Comparison of ENCODE assay signal across 9 cellular contexts in genomic region chr1:200891774-200892157, GRCh38. TPM values are rescaled to one million over a fixed set of nuclear protein-coding genes. Genes with fewer than 3 reads are reported as not detected.
DNase-seq lines count a peak whose midpoint lies in the region; ATAC-seq and TF ChIP-seq lines count a peak whose summit lies in the region.
"Had no signal": no experiment of that assay in that cellular context is flagged by ENCODE, and none has a peak within 500 bp of the region (broad histone marks: within the 10 kb centered on the region; RNA-seq: fewer than 3 reads in every experiment).

No MANE protein-coding gene starts in this region.

- H3K9me3 ChIP-seq in RWPE2 (ENCODE audit: severe bottlenecking) = no peaks in the 10 kb centered on the region
- H3K9me3 ChIP-seq in trophoblast cell (ENCODE audit: insufficient read depth, low read depth, low read length) = no peaks in the 10 kb centered on the region

- H2AK5ac ChIP-seq in trophoblast cell (ENCODE audit: low read length) = no peak overlapping the region

- H3K79me2 ChIP-seq in trophoblast cell (ENCODE audit: control insufficient read depth, insufficient read depth, low read length, poor library complexity) = peaks cover 27% of the 10 kb centered on the region

- H3K79me1 ChIP-seq in trophoblast cell (ENCODE audit: low read length) = peaks cover 38% of the 10 kb centered on the region

- peak overlapping the region; percentile 65 for H2BK120ac ChIP-seq in trophoblast cell (ENCODE audit: insufficient read depth, low read length, poor library complexity)

- H3K27ac ChIP-seq in RWPE2 (ENCODE audit: poor library complexity, severe bottlenecking) (peak overlapping the region; percentile 92), trophoblast cell (ENCODE audit: low read depth, low read length) (peak overlapping the region; percentile 99)

- peak overlapping the region; percentile 39 for H4K12ac ChIP-seq in trophoblast cell (ENCODE audit: low read depth, low read length)

- H3K27me3 ChIP-seq in RWPE2 (ENCODE audit: insufficient read depth, poor library complexity, severe bottlenecking) (no peaks in the 10 kb centered on the region), trophoblast cell (ENCODE audit: insufficient read depth, low read length) (no peaks in the 10 kb centered on the region)

- no CpG with 5 or more reads among the region's 8 CpGs for WGBS in trophoblast cell (ENCODE audit: extremely low coverage, insufficient coverage, insufficient read length)

- H3K4me2 ChIP-seq in trophoblast cell (ENCODE audit: low read length) = peak overlapping the region; percentile 52

- H2BK12ac ChIP-seq in trophoblast cell (ENCODE audit: low read length) = peak overlapping the region; percentile 11

- H3K4ac ChIP-seq in trophoblast cell (ENCODE audit: low read depth, low read length) = peak overlapping the region; percentile 57

- DNase-seq in GM12865 (ENCODE audit: low read depth) (no peak), RWPE2 (ENCODE audit: low spot score) (no peak), foreskin fibroblast (no peak), trophoblast cell (peak; percentile 25 to 54), activated gamma-delta T cell treated with Interleukin-2 at 50 U/mL for 16 hours (no peak)
- no peak for DNase-seq in activated CD4-positive, alpha-beta T cell treated with anti-CD3 and anti-CD28 coated beads, Interleukin-2, amount 50 U/mL, for 1 hour
- DNase-seq: stimulated activated CD4-positive, alpha-beta T cell treated with anti-CD3 and anti-CD28 coated beads, Interleukin-12 subunit alpha, Interleukin-12 subunit beta, amount 100 ng/mL, for 4 hours had no signal

- H2BK5ac ChIP-seq in trophoblast cell (ENCODE audit: low read depth, low read length, poor library complexity) = peak overlapping the region; percentile 84

- H3K14ac ChIP-seq in trophoblast cell (ENCODE audit: low read length) = peak overlapping the region; percentile 65

- H4K91ac ChIP-seq in trophoblast cell (ENCODE audit: low read depth, low read length) = peak overlapping the region; percentile 94

- H3K4me3 ChIP-seq in GM12865 (ENCODE audit: low read depth, low read length) = peak overlapping the region; percentile 70
- peak overlapping the region; percentile 51 for H3K4me3 ChIP-seq in RWPE2 (ENCODE audit: severe bottlenecking)
- peak overlapping the region; percentile 48 to 49 for H3K4me3 ChIP-seq in foreskin fibroblast (ENCODE audit: low read depth in 1 of 2, low read length in 2 of 2)
- peak overlapping the region; percentile 68 for H3K4me3 ChIP-seq in trophoblast cell (ENCODE audit: low read depth, low read length)

- no peak overlapping the region for H3K23ac ChIP-seq in trophoblast cell (ENCODE audit: low read length)

- H3K18ac ChIP-seq in trophoblast cell (ENCODE audit: low read length) = peak overlapping the region; percentile 17

- TF ChIP-seq CTCF in GM12865 (IDR thresholded peaks at IDR 0.05; ENCODE audit: insufficient read depth, low read depth, low read length, missing control alignments) (no peak), RWPE2 (IDR thresholded peaks at IDR 0.05; ENCODE audit: poor library complexity, severe bottlenecking) (no peak), foreskin fibroblast (IDR thresholded peaks at IDR 0.05; ENCODE audit: low read depth, low read length) (no peak)

- no peak for ATAC-seq in RWPE2 (ENCODE audit: low read depth)
- no peak for ATAC-seq in HG02798 (IDR thresholded peaks at IDR 0.05; ENCODE audit: poor library complexity, unreplicated experiment)
- no peak for ATAC-seq in GM21447 (IDR thresholded peaks at IDR 0.05; ENCODE audit: unreplicated experiment)

- H3K9ac ChIP-seq in trophoblast cell (ENCODE audit: low read length) = peak overlapping the region; percentile 20

- H3K4me1 ChIP-seq in RWPE2 (ENCODE audit: insufficient read depth, poor library complexity, severe bottlenecking) = peaks cover 28% of the 10 kb centered on the region
- peaks cover 47 to 56% of the 10 kb centered on the region in 2 experiments for H3K4me1 ChIP-seq in trophoblast cell (ENCODE audit: control insufficient read depth in 1 of 2, insufficient read depth in 2 of 2, low read length in 2 of 2)

- peak overlapping the region; percentile 64 for H4K8ac ChIP-seq in trophoblast cell (ENCODE audit: low read depth, low read length)

- peak overlapping the region; percentile 65 for H2AFZ ChIP-seq in trophoblast cell (ENCODE audit: insufficient read depth, low read length, poor library complexity)

- H3K36me3 ChIP-seq in RWPE2 (ENCODE audit: low read depth) (no peaks in the 10 kb centered on the region), trophoblast cell (ENCODE audit: control insufficient read depth in 1 of 2, insufficient read depth in 2 of 2, low read length in 2 of 2) (peaks cover 0 to 5% of the 10 kb centered on the region in 2 experiments)

RNA-seq across cellular contexts. Expression of gene INAVA, which starts 2.9 kb away (rescaled TPM):
- polyA plus RNA-seq in trophoblast cell (2013) = 28.5 and 30.7 TPM in 2 replicates

RNA-seq across cellular contexts. Expression of gene GPR25, which starts 19.0 kb away (rescaled TPM):
- polyA plus RNA-seq in trophoblast cell (2013) = 0.08 and 0.10 TPM in 2 replicates

Comparison
In these comparisons a context has a peak if more than half of its experiments do, and no peak if none do; other contexts are left out.
1. DNase-seq: peak in trophoblast cell (2 of 2); none in GM12865 (single experiment), RWPE2 (single experiment), foreskin fibroblast (0 of 2), activated gamma-delta T cell treated with Interleukin-2 at 50 U/mL for 16 hours (single experiment) and activated CD4-positive, alpha-beta T cell treated with anti-CD3 and anti-CD28 coated beads, Interleukin-2, amount 50 U/mL, for 1 hour (single experiment).
2. Peak in every context shown above with its lines, with median percentiles within 50 percentile points of each other: H3K4me3 ChIP-seq.